8 cellular contexts compared by ENCODE assay signal in the genomic region with DNA sequence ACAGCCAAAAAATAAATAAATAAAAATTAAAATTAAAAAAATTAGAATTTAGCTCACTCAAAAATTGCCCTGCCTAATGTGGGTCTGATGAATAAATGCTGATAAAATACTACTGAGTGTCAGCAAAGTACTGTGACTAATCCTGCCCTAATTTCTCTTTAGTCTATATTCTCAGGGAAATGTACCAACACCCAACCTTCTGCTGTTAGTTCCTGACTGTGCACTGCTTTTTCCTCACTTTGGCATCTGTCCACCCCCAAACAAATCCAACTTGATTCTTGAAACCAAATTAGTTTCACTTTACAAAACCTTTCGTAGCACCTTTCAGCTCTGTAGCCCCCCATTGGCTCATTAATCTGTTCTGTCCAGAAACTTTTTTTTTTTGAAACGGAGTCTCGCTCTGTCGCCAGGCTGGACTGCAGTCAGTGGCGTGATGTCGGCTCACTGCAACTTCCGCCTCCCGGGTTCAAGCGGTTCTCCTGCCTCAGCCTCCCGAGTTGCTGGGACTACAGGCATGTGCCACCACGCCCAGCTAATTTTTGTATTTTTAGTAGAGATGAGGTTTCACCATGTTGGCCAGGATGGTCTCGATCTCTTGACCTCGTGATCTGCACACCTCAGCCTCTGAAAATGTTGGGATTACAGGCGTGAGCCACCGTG. TPM values are rescaled to one million over a fixed set of nuclear protein-coding genes. Genes with fewer than 3 reads are reported as not detected.
A peak's percentile ranks its signal among the peaks of the same experiment; 100 is the strongest.
DNase-seq lines count a peak whose midpoint lies in the region; ATAC-seq, FAIRE-seq and TF ChIP-seq lines count a peak whose summit lies in the region.
"Not testable (repeated sequence)": the region's sequence is repeated elsewhere in the genome, so short reads cannot be mapped to it uniquely, and the experiment has no call there.

No MANE protein-coding gene starts in this region.

- CTCF ChIA-PET in CD4-positive, alpha-beta memory T cell (lab: Charles Lee; ENCODE audit: partially characterized antibody) = interaction anchor here (0.7 to 25.4 kb wide), 11 partner anchors 10 to 156 kb away, joined by 3 to 603 read pairs (median 3); a partner anchor contains a TSS
- CTCF ChIA-PET in activated CD4-positive, alpha-beta T cell treated with anti-CD3 and anti-CD28 coated beads for 36 hours (lab: Charles Lee) = interaction anchor here (0.9 to 6.5 kb wide), 10 partner anchors 9 to 435 kb away, joined by 3 to 58 read pairs (median 5); no protein-coding TSS in a partner anchor

- H3K36me3 ChIP-seq in CD4-positive, alpha-beta memory T cell (ENCODE audit: insufficient read depth, low read length) = peaks cover 56% of the 10 kb centered on the region
- H3K36me3 ChIP-seq in adipocyte (ENCODE audit: control insufficient read depth, insufficient read depth, low read length, severe bottlenecking) (peaks cover 71% of the 10 kb centered on the region), osteoblast (ENCODE audit: insufficient read depth, low read length) (peaks cover 80% of the 10 kb centered on the region), thymus (ENCODE audit: control insufficient read depth, insufficient read depth) (peaks cover 24% of the 10 kb centered on the region)

- peaks cover 47 to 78% (median 59%) of the 10 kb centered on the region in 4 donors for H3K4me1 Mint-ChIP-seq in CD4-positive, alpha-beta memory T cell
- H3K4me1 Mint-ChIP-seq in activated CD4-positive, alpha-beta T cell treated with anti-CD3 and anti-CD28 coated beads for 36 hours = peaks cover 61% of the 10 kb centered on the region

- not testable (repeated sequence) for H3K9me3 Mint-ChIP-seq in CD4-positive, alpha-beta memory T cell; activated CD4-positive, alpha-beta T cell treated with anti-CD3 and anti-CD28 coated beads for 36 hours (ENCODE audit: low read depth)

- not testable (repeated sequence) for H3K4me2 ChIP-seq in osteoblast (ENCODE audit: insufficient read depth, low read length)

- POLR2A ChIA-PET in CD4-positive, alpha-beta memory T cell (lab: Charles Lee; ENCODE audit: partially characterized antibody) = interaction anchor here (0.6 to 23.7 kb wide), 10 partner anchors 8 to 126 kb away, joined by 3 to 313 read pairs (median 6); a partner anchor contains a TSS
- POLR2A ChIA-PET in activated CD4-positive, alpha-beta T cell treated with anti-CD3 and anti-CD28 coated beads for 36 hours (lab: Charles Lee) = interaction anchor here (0.5 to 1.8 kb wide), 4 partner anchors 10 to 155 kb away, joined by 3 to 8 read pairs (median 4); no protein-coding TSS in a partner anchor

- not testable (repeated sequence) for ATAC-seq in activated CD4-positive, alpha-beta T cell treated with anti-CD3 and anti-CD28 coated beads for 36 hours

- not testable (repeated sequence) for H2AFZ ChIP-seq in osteoblast (ENCODE audit: low read length)

- H3K9me3 ChIP-seq in CD4-positive, alpha-beta memory T cell (ENCODE audit: control insufficient read depth in 1 of 2, low read length in 2 of 2); adipocyte (ENCODE audit: control insufficient read depth, low read length); osteoblast (ENCODE audit: low read depth, low read length); thymus (ENCODE audit: control insufficient read depth): not testable (repeated sequence)

- H3K79me2 ChIP-seq in osteoblast (ENCODE audit: insufficient read depth, low read length) = peaks cover 71% of the 10 kb centered on the region

- H3K9ac ChIP-seq in adipocyte (ENCODE audit: low read length) = peak overlapping the region; percentile 42

- peaks cover 64% of the 10 kb centered on the region for H3K4me1 ChIP-seq in CD4-positive, alpha-beta memory T cell (ENCODE audit: insufficient read depth, low read length)
- peaks cover 47% of the 10 kb centered on the region for H3K4me1 ChIP-seq in adipocyte (ENCODE audit: control insufficient read depth, insufficient read depth, low read length)
- not testable (repeated sequence) for H3K4me1 ChIP-seq in osteoblast (ENCODE audit: insufficient read depth, low read length); thymus (ENCODE audit: control insufficient read depth, insufficient read depth, low read length)

- intact Hi-C loops in CD4-positive, alpha-beta memory T cell (cut with micrococcal nuclease); activated CD4-positive, alpha-beta T cell treated with anti-CD3 and anti-CD28 coated beads for 36 hours (cut with DNase I, micrococcal nuclease): not testable (repeated sequence)

- H3K4me3 Mint-ChIP-seq in CD4-positive, alpha-beta memory T cell = peak overlapping the region in 5 of 8 donors; percentile 31 to 55 (median 50)
- not testable (repeated sequence) for H3K4me3 Mint-ChIP-seq in activated CD4-positive, alpha-beta T cell treated with anti-CD3 and anti-CD28 coated beads for 36 hours

- not testable (repeated sequence) for TF ChIP-seq CTCF in choroid plexus epithelial cell (conservative IDR thresholded peaks at IDR 0.05; ENCODE audit: low read depth, low read length); osteoblast (IDR thresholded peaks at IDR 0.05; ENCODE audit: extremely low read depth, low read depth, low read length)

- WGBS in thymus = 96% methylated on average over 15 of the region's 15 CpGs

- H3K4me3 ChIP-seq in CD4-positive, alpha-beta memory T cell (ENCODE audit: low read length in 2 of 2); choroid plexus epithelial cell (ENCODE audit: low read depth, low read length); osteoblast (ENCODE audit: insufficient read depth, low read length); thymus (ENCODE audit: low read length): not testable (repeated sequence)
- peak overlapping the region; percentile 43 for H3K4me3 ChIP-seq in adipocyte (ENCODE audit: low read length)

- peaks cover 44 to 75% of the 10 kb centered on the region in 2 donors for H3K36me3 Mint-ChIP-seq in CD4-positive, alpha-beta memory T cell
- peaks cover 55% of the 10 kb centered on the region for H3K36me3 Mint-ChIP-seq in activated CD4-positive, alpha-beta T cell treated with anti-CD3 and anti-CD28 coated beads for 36 hours (ENCODE audit: low read depth)

- H3K27ac Mint-ChIP-seq in CD4-positive, alpha-beta memory T cell = peak overlapping the region; percentile 32 to 92 (median 80)
- H3K27ac Mint-ChIP-seq in activated CD4-positive, alpha-beta T cell treated with anti-CD3 and anti-CD28 coated beads for 36 hours = peak overlapping the region; percentile 80

- H3K27ac ChIP-seq in CD4-positive, alpha-beta memory T cell (ENCODE audit: low read depth, low read length) = not testable (repeated sequence)
- H3K27ac ChIP-seq in osteoblast (ENCODE audit: low read depth, low read length) (peak overlapping the region; percentile 32), thymus (ENCODE audit: low read depth) (peak overlapping the region; percentile 25)

- not testable (repeated sequence) for H3K27me3 ChIP-seq in CD4-positive, alpha-beta memory T cell (ENCODE audit: insufficient read depth, low read length); adipocyte (replicated peaks; ENCODE audit: control insufficient read depth, insufficient read depth, low read length); osteoblast (ENCODE audit: insufficient read depth, low read length); thymus (ENCODE audit: control insufficient read depth, insufficient read depth)

- FAIRE-seq in islet of Langerhans (lab: Jason Lieb, UNC) = peak; percentile 21

- not testable (repeated sequence) for H3K27me3 Mint-ChIP-seq in CD4-positive, alpha-beta memory T cell; activated CD4-positive, alpha-beta T cell treated with anti-CD3 and anti-CD28 coated beads for 36 hours

- peaks cover 35% of the 10 kb centered on the region for H4K20me1 ChIP-seq in osteoblast (ENCODE audit: insufficient read depth, low read length)

- DNase-seq in CD4-positive, alpha-beta memory T cell; activated CD4-positive, alpha-beta T cell treated with anti-CD3 and anti-CD28 coated beads for 36 hours; adipocyte (ENCODE audit: low read depth); osteoblast (ENCODE audit: insufficient read length, low spot score, missing footprints): not testable (repeated sequence)
- peak; percentile 48 for DNase-seq in activated effector memory CD4-positive, alpha-beta T cell treated with anti-CD3 and anti-CD28 coated beads, Interleukin-2, amount 50 U/mL, for 16 hours
- peak; percentile 36 for DNase-seq in choroid plexus epithelial cell (ENCODE audit: low read depth)

RNA-seq across cellular contexts. Expression of a gene that starts 24.4 kb away (rescaled TPM):
- 100 to 1,000 TPM; 234 to 246 TPM for total RNA-seq in CD4-positive, alpha-beta memory T cell
- polyA plus RNA-seq in CD4-positive, alpha-beta memory T cell = 1,000 to 10,000 TPM; 1,076 to 1,639 TPM
- 100 to 1,000 TPM; 218 to 265 TPM for total RNA-seq in activated CD4-positive, alpha-beta T cell treated with anti-CD3 and anti-CD28 coated beads for 36 hours
- 123 and 145 TPM in 2 replicates for total RNA-seq in osteoblast
- 387 TPM for polyA plus RNA-seq in thymus

RNA-seq across cellular contexts. Expression of a gene that starts 37.8 kb away (rescaled TPM):
- 100 to 1,000 TPM; 770 to 841 TPM for total RNA-seq in CD4-positive, alpha-beta memory T cell
- 100 to 1,000 TPM; 102 to 474 TPM for polyA plus RNA-seq in CD4-positive, alpha-beta memory T cell
- 100 to 1,000 TPM in 1 of 2 experiments, 10 to 100 TPM in 1; 94.8 to 117 TPM for total RNA-seq in activated CD4-positive, alpha-beta T cell treated with anti-CD3 and anti-CD28 coated beads for 36 hours
- 2.9 and 3.3 TPM in 2 replicates for total RNA-seq in osteoblast
- 247 TPM for polyA plus RNA-seq in thymus

Comparison
In these comparisons a context has a peak if more than half of its experiments do, and no peak if none do; other contexts are left out.
1. RNA of a gene that starts 37.8 kb away (total RNA-seq): 770 to 841 TPM in CD4-positive, alpha-beta memory T cell and 94.8 to 117 TPM in activated CD4-positive, alpha-beta T cell treated with anti-CD3 and anti-CD28 coated beads for 36 hours; 2.9 to 3.3 TPM in osteoblast; every median in the first group is over 10 times any median in the second.